ENCODE assay signal across 27 cellular contexts in genomic region chr3:134991472-134992010, GRCh38.
"Had no signal": no experiment of that assay in that cellular context is flagged by ENCODE, and none has a peak within 500 bp of the region (broad histone marks: within the 10 kb centered on the region; RNA-seq: fewer than 3 reads in every experiment).

No MANE protein-coding gene starts in this region.

- H3K27me3 ChIP-seq: adrenal gland, body of pancreas, esophagus muscularis mucosa, foreskin keratinocyte, heart left ventricle, left lung, neutrophil, stomach, tibial artery had no signal

- H3K27ac ChIP-seq: adrenal gland, body of pancreas, esophagus muscularis mucosa, foreskin keratinocyte, heart left ventricle, left lung, lower lobe of right lung, neutrophil, stomach, tibial artery had no signal

- H3K36me3 Mint-ChIP-seq: activated naive CD8-positive, alpha-beta T cell treated with anti-CD3 and anti-CD28 coated beads for 36 hours; naive thymus-derived CD8-positive, alpha-beta T cell; stimulated activated naive B cell treated with anti-CD40 and anti-IgM and Interleukin-4, amounts not matched to agents 10 μg/mL and 1 μg/mL and 100 μg/mL, for 72 hours had no signal

- H3K4me1 ChIP-seq: adrenal gland, body of pancreas, esophagus muscularis mucosa, foreskin keratinocyte, heart left ventricle, left lung, lower lobe of right lung, stomach, tibial artery had no signal

- H3K4me3 ChIP-seq: adrenal gland, body of pancreas, esophagus muscularis mucosa, heart left ventricle, left lung, lower lobe of right lung, stomach, tibial artery had no signal

- H3K4me3 Mint-ChIP-seq: activated naive CD4-positive, alpha-beta T cell treated with anti-CD3 and anti-CD28 coated beads for 36 hours; activated naive CD8-positive, alpha-beta T cell treated with anti-CD3 and anti-CD28 coated beads for 36 hours; activated T-helper 1 cell treated with anti-CD3 and anti-CD28 coated beads, Interleukin-12 subunit alpha, Interleukin-12 subunit beta, Interleukin-2, Interleukin-4 antibody, amounts not matched to agents 30 ng/mL and 10 ng/mL and 1 ng/mL, durations not matched to agents 14 hours and 24 hours and 36 hours; naive thymus-derived CD8-positive, alpha-beta T cell; stimulated activated naive B cell treated with anti-CD40 and anti-IgM and Interleukin-4, amounts not matched to agents 10 μg/mL and 1 μg/mL and 100 μg/mL, for 72 hours had no signal

- H3K27me3 Mint-ChIP-seq: activated naive CD8-positive, alpha-beta T cell treated with anti-CD3 and anti-CD28 coated beads for 36 hours had no signal

- DNase-seq: activated CD4-positive, alpha-beta T cell treated with anti-CD3 and anti-CD28 coated beads for 48 hours; activated CD4-positive, alpha-beta T cell treated with anti-CD3 and anti-CD28 coated beads, Interleukin-2, amount 50 U/mL, for 48 hours; activated CD8-positive, alpha-beta memory T cell treated with anti-CD3 and anti-CD28 coated beads, Interleukin-2, amount 50 U/mL, for 4 hours; activated effector memory CD4-positive, alpha-beta T cell treated with anti-CD3 and anti-CD28 coated beads, Interleukin-2, amount 50 U/mL, for 16 hours; activated naive CD4-positive, alpha-beta T cell treated with anti-CD3 and anti-CD28 coated beads for 36 hours; activated naive CD8-positive, alpha-beta T cell treated with anti-CD3 and anti-CD28 coated beads for 36 hours; activated T-cell treated with anti-CD3 and anti-CD28 coated beads, Interleukin-2, amount 50 U/mL, for 1 hour; adrenal gland; aorta; body of pancreas; cortex of kidney; foreskin keratinocyte; heart left ventricle; left lung; lower lobe of right lung; mesenchymal stem cell; naive thymus-derived CD8-positive, alpha-beta T cell; small intestine; stimulated activated CD4-positive, alpha-beta T cell treated with anti-CD3 and anti-CD28 coated beads, Interleukin-1b, Interleukin-23, amount 100 ng/mL, for 48 hours; stimulated activated CD4-positive, alpha-beta T cell treated with anti-CD3 and anti-CD28 coated beads, Interleukin-4, amount 100 ng/mL, for 4 hours; stimulated activated CD8-positive, alpha-beta memory T cell treated with anti-CD3 and anti-CD28 coated beads, Interleukin-4, amount 100 ng/mL, for 48 hours; stimulated activated naive B cell treated with anti-CD40 and anti-IgM and Interleukin-4, amounts not matched to agents 10 μg/mL and 1 μg/mL and 100 μg/mL, for 72 hours; stomach; tibial artery had no signal

- H3K9me3 Mint-ChIP-seq: activated naive CD4-positive, alpha-beta T cell treated with anti-CD3 and anti-CD28 coated beads for 36 hours; activated naive CD8-positive, alpha-beta T cell treated with anti-CD3 and anti-CD28 coated beads for 36 hours; activated T-helper 1 cell treated with anti-CD3 and anti-CD28 coated beads, Interleukin-12 subunit alpha, Interleukin-12 subunit beta, Interleukin-2, Interleukin-4 antibody, amounts not matched to agents 30 ng/mL and 10 ng/mL and 1 ng/mL, durations not matched to agents 14 hours and 24 hours and 36 hours; naive thymus-derived CD8-positive, alpha-beta T cell; stimulated activated naive B cell treated with anti-CD40 and anti-IgM and Interleukin-4, amounts not matched to agents 10 μg/mL and 1 μg/mL and 100 μg/mL, for 72 hours had no signal

- H3K27ac Mint-ChIP-seq: activated naive CD4-positive, alpha-beta T cell treated with anti-CD3 and anti-CD28 coated beads for 36 hours; activated naive CD8-positive, alpha-beta T cell treated with anti-CD3 and anti-CD28 coated beads for 36 hours; activated T-helper 1 cell treated with anti-CD3 and anti-CD28 coated beads, Interleukin-12 subunit alpha, Interleukin-12 subunit beta, Interleukin-2, Interleukin-4 antibody, amounts not matched to agents 30 ng/mL and 10 ng/mL and 1 ng/mL, durations not matched to agents 14 hours and 24 hours and 36 hours; stimulated activated naive B cell treated with anti-CD40 and anti-IgM and Interleukin-4, amounts not matched to agents 10 μg/mL and 1 μg/mL and 100 μg/mL, for 72 hours had no signal

- H3K36me3 ChIP-seq: adrenal gland, esophagus muscularis mucosa, heart left ventricle, left lung, lower lobe of right lung, neutrophil, stomach, tibial artery had no signal

- H3K4me1 Mint-ChIP-seq: activated naive CD8-positive, alpha-beta T cell treated with anti-CD3 and anti-CD28 coated beads for 36 hours; naive thymus-derived CD8-positive, alpha-beta T cell; stimulated activated naive B cell treated with anti-CD40 and anti-IgM and Interleukin-4, amounts not matched to agents 10 μg/mL and 1 μg/mL and 100 μg/mL, for 72 hours had no signal

- ATAC-seq: body of pancreas; foreskin keratinocyte; heart left ventricle; left lung; naive thymus-derived CD8-positive, alpha-beta T cell; stimulated activated naive B cell treated with anti-CD40 and anti-IgM and Interleukin-4, amounts not matched to agents 10 μg/mL and 1 μg/mL and 100 μg/mL, for 72 hours had no signal

- H3K9me3 ChIP-seq: adrenal gland, body of pancreas, esophagus muscularis mucosa, heart left ventricle, left lung, lower lobe of right lung, neutrophil, stomach, tibial artery had no signal
